ENCODE assay signal across 8 cellular contexts in genomic region chr7:129635300-129636029, GRCh38. TPM values are rescaled to one million over a fixed set of nuclear protein-coding genes. Genes with fewer than 3 reads are reported as not detected.
A peak's percentile ranks its signal among the peaks of the same experiment; 100 is the strongest.
DNase-seq lines count a peak whose midpoint lies in the region; ATAC-seq and TF ChIP-seq lines count a peak whose summit lies in the region.

No MANE protein-coding gene starts in this region.

- no peak overlapping the region for H2AFZ ChIP-seq in hepatocyte

- no peaks in the 10 kb centered on the region for H3K27me3 ChIP-seq in ascending aorta
- no peaks in the 10 kb centered on the region for H3K27me3 ChIP-seq in hepatocyte

- H4K20me1 ChIP-seq in hepatocyte (ENCODE audit: insufficient read depth, poor library complexity, severe bottlenecking) = peaks cover 19% of the 10 kb centered on the region

- H3K36me3 ChIP-seq in ascending aorta = no peaks in the 10 kb centered on the region
- no peaks in the 10 kb centered on the region for H3K36me3 ChIP-seq in hepatocyte (replicated peaks; ENCODE audit: insufficient read depth, low read depth)

- H3K4me3 ChIP-seq in ascending aorta = no peak overlapping the region
- H3K4me3 ChIP-seq in hepatocyte = no peak overlapping the region

- peak; percentile 23 to 71 (median 66) for TF ChIP-seq CTCF in ascending aorta (IDR thresholded peaks at IDR 0.05)
- peak; percentile 81 for TF ChIP-seq CTCF in hepatocyte (IDR thresholded peaks at IDR 0.05; ENCODE audit: poor library complexity)

- H3K4me2 ChIP-seq in hepatocyte = no peak overlapping the region

- no peaks in the 10 kb centered on the region for H3K9me3 ChIP-seq in ascending aorta
- H3K9me3 ChIP-seq in hepatocyte (ENCODE audit: low read depth) = no peaks in the 10 kb centered on the region

- H3K79me2 ChIP-seq in hepatocyte = peaks cover 75% of the 10 kb centered on the region

- peak; percentile 63 for DNase-seq in GDM1 (lab: John Stamatoyannopoulos, UW)
- peak; percentile 58 for DNase-seq in NCI-H1694 treated with DMSO at 0.1 percent for 48 hours (lab: John Stamatoyannopoulos, UW)
- peak; percentile 48 for DNase-seq in T-helper 9 cell
- peak in 1 of 2 donors; percentile 71 for DNase-seq in ascending aorta (ENCODE audit: low spot score in 2 of 2)
- peak; percentile 76 for DNase-seq in hepatocyte (ENCODE audit: low spot score)
- peak; percentile 52 for DNase-seq in stimulated activated CD4-positive, alpha-beta T cell treated with anti-CD3 and anti-CD28 coated beads, Interleukin-12 subunit alpha, Interleukin-12 subunit beta, amount 100 ng/mL, for 4 hours

- H3K27ac ChIP-seq in ascending aorta (no peak overlapping the region), hepatocyte (no peak overlapping the region)

- WGBS in hepatocyte (ENCODE audit: low lambda C conversion rate, missing lambda C conversion rate) = 32% methylated on average over 6 of the region's 6 CpGs

- H3K4me1 ChIP-seq in ascending aorta (no peaks in the 10 kb centered on the region), hepatocyte (ENCODE audit: insufficient read depth) (no peaks in the 10 kb centered on the region)

- intact Hi-C loops in ascending aorta (cut with DNase I) = loop anchor here (5.0 kb wide), 1 partner anchor 268 kb away; no protein-coding TSS in a partner anchor

- no peaks in the 10 kb centered on the region for H3K9me2 ChIP-seq in hepatocyte (replicated peaks; ENCODE audit: insufficient read depth)

- peak; percentile 72 for ATAC-seq in HG02588 (IDR thresholded peaks at IDR 0.05; ENCODE audit: unreplicated experiment)
- ATAC-seq in HG03457 (IDR thresholded peaks at IDR 0.05; ENCODE audit: unreplicated experiment) = no peak

RNA-seq across cellular contexts. Expression of gene NRF1, which starts 23.9 kb away (rescaled TPM):
- total RNA-seq in ascending aorta (3.1 TPM), hepatocyte (12.0 and 21.7 TPM in 2 replicates)
- 5.4 and 11.2 TPM in 2 replicates for polyA plus RNA-seq in hepatocyte
